Comparison of ENCODE assay signal across 10 cellular contexts in the genomic region with DNA sequence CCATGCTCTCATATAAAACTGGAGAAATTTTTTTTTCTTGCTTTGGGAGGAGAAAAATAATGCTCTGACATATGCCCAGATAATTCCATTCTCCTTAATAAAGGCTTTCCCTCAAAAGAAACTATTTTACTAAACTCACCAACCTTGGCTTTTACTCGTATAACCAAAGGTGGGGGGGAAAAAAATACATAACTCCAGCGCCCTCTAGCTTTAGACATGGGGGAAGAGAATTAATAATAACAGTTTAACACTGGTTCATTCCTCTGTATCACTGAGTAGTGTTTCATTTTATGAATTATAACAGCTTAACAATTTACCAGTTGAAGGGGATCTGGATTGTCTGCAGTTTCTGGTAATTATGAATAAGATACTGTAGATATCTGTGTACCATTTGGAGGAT.
A peak's percentile ranks its signal among the peaks of the same experiment; 100 is the strongest.
DNase-seq lines count a peak whose midpoint lies in the region; ATAC-seq and TF ChIP-seq lines count a peak whose summit lies in the region.
"Had no signal": no experiment of that assay in that cellular context is flagged by ENCODE, and none has a peak within 500 bp of the region (broad histone marks: within the 10 kb centered on the region; RNA-seq: fewer than 3 reads in every experiment).

No MANE protein-coding gene starts in this region.

- intact Hi-C loops in posterior vena cava (cut with DNase I) = no loop called here

- no peak overlapping the region for H3K4me3 ChIP-seq in epithelial cell of esophagus (ENCODE audit: low read length)
- H3K4me3 ChIP-seq: K562 had no signal

- ATAC-seq in GM18867 (IDR thresholded peaks at IDR 0.05; ENCODE audit: unreplicated experiment) (peak; percentile 53), GM18517 (IDR thresholded peaks at IDR 0.05; ENCODE audit: unreplicated experiment) (no peak)
- ATAC-seq: K562 had no signal

- DNase-seq in A172 (ENCODE audit: low spot score) = peak; percentile 4
- peak; percentile 65 for DNase-seq in NCI-H69 (lab: John Stamatoyannopoulos, UW)
- DNase-seq in epithelial cell of esophagus (ENCODE audit: low read depth) = peak; percentile 35
- DNase-seq in posterior vena cava (ENCODE audit: low spot score) = no peak
- no peak for DNase-seq in NCI-H187 treated with DMSO at 0.1 percent for 48 hours (lab: John Stamatoyannopoulos, UW)
- DNase-seq in T1000 (lab: John Stamatoyannopoulos, UW) = no peak
- DNase-seq: naive B cell had no signal

- TF ChIP-seq CTCF in epithelial cell of esophagus (IDR thresholded peaks at IDR 0.05; ENCODE audit: insufficient read depth, low read depth, low read length, missing control alignments) = peak; percentile 63

Comparison
In these comparisons a context has a peak if more than half of its experiments do, and no peak if none do; other contexts are left out.
1. DNase-seq: peak in A172 (single experiment), NCI-H69 (single experiment) and epithelial cell of esophagus (single experiment); none in posterior vena cava (single experiment), NCI-H187 treated with DMSO at 0.1 percent for 48 hours (single experiment) and T1000 (single experiment).